ENCODE assay signal across 1 cellular context in genomic region chr1:207014728-207015127, GRCh38.
TF ChIP-seq lines count a peak whose summit lies in the region.

No MANE protein-coding gene starts in this region.

TF ChIP-seq in A549, 52 proteins besides CTCF, POLR2A, EP300 and RAD21 (continued from another document):
- no peak for TF ChIP-seq BCL3 (IDR thresholded peaks at IDR 0.05)
